Comparison of ENCODE assay signal across 36 cellular contexts in the genomic region with DNA sequence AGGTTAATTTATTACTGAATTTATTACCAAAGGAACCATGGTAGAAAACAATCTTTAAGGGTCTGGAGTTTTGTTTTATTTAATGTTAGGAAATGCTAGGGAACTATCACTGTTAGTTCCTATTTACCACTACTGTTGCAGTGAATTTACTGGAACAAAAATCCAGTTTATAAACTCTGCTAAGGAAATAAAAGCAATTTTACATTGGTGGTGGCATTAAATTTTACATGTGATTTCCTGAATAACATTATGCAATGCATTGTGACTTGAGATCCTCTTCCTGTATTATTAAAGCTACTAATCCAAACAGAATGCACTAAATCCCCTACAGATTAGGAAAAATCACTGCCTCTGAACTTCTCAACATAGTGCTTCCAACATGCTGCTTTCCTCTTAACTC.
"Had no signal": no experiment of that assay in that cellular context is flagged by ENCODE, and none has a peak within 500 bp of the region (broad histone marks: within the 10 kb centered on the region; RNA-seq: fewer than 3 reads in every experiment).

No MANE protein-coding gene starts in this region.

- H3K36me3 ChIP-seq: ascending aorta, breast epithelium, SJSA1 had no signal

- DNase-seq: activated B cell treated with CpG ODN at 0.5 μM for 24 hours; activated CD4-positive, alpha-beta memory T cell treated with anti-CD3 and anti-CD28 coated beads, Interleukin-2, amount 10 ng/mL, durations not matched to agents 7 days and 5 days; activated CD4-positive, alpha-beta T cell treated with anti-CD3 and anti-CD28 coated beads for 1 hour; activated CD4-positive, alpha-beta T cell treated with anti-CD3 and anti-CD28 coated beads for 48 hours; activated CD8-positive, alpha-beta memory T cell treated with anti-CD3 and anti-CD28 coated beads for 24 hours; activated CD8-positive, alpha-beta memory T cell treated with anti-CD3 and anti-CD28 coated beads, Interleukin-2, amount 10 ng/mL, durations not matched to agents 7 days and 5 days; activated CD8-positive, alpha-beta memory T cell treated with anti-CD3 and anti-CD28 coated beads, Interleukin-2, amount 50 U/mL, for 48 hours; activated effector memory CD4-positive, alpha-beta T cell treated with Interleukin-2 at 50 U/mL for 16 hours; activated naive CD8-positive, alpha-beta T cell treated with anti-CD3 and anti-CD28 coated beads, Interleukin-2, amount 10 ng/mL, durations not matched to agents 7 days and 5 days; activated T-cell treated with anti-CD3 and anti-CD28 coated beads, Interleukin-2, amount 50 U/mL, for 48 hours; amygdala; body of pancreas; NCI-H1092 treated with DMSO at 0.1 percent for 48 hours; NCI-H1417; NCI-H146; NCI-H187; NCI-H2029 treated with DMSO at 0.1 percent for 48 hours; NCI-H2107; NCI-H2171 treated with DMSO at 0.1 percent for 48 hours; NCI-H2227 treated with DMSO at 0.1 percent for 48 hours; NCI-H446; NCI-H510A treated with DMSO at 0.1 percent for 48 hours; NCI-H526 treated with DMSO at 0.1 percent for 48 hours; NCI-H774; SHP77 treated with DMSO at 0.1 percent for 48 hours; SW 1271; T-helper 1 cell; T-helper 2 cell; T-helper 9 cell had no signal

- ATAC-seq: activated CD8-positive, alpha-beta memory T cell treated with anti-CD3 and anti-CD28 coated beads, Interleukin-2, amount 10 ng/mL, durations not matched to agents 7 days and 5 days; body of pancreas; K562; Panc1; SK-N-SH treated with all-trans-retinoic acid at 6 μM for 48 hours had no signal

- FAIRE-seq: K562 had no signal

- H3K9me3 ChIP-seq: ascending aorta, body of pancreas, breast epithelium, SJSA1 had no signal

- H3K4me3 ChIP-seq: ascending aorta, body of pancreas, breast epithelium, K562, SJSA1 had no signal

- H3K4me1 ChIP-seq: ascending aorta, body of pancreas, breast epithelium, SJSA1 had no signal

- H3K27ac ChIP-seq: ascending aorta, body of pancreas, breast epithelium, SJSA1, VCaP had no signal

- H3K27me3 ChIP-seq: ascending aorta, body of pancreas, breast epithelium, SJSA1 had no signal
